Comparison of ENCODE assay signal across 8 cellular contexts in the genomic region with DNA sequence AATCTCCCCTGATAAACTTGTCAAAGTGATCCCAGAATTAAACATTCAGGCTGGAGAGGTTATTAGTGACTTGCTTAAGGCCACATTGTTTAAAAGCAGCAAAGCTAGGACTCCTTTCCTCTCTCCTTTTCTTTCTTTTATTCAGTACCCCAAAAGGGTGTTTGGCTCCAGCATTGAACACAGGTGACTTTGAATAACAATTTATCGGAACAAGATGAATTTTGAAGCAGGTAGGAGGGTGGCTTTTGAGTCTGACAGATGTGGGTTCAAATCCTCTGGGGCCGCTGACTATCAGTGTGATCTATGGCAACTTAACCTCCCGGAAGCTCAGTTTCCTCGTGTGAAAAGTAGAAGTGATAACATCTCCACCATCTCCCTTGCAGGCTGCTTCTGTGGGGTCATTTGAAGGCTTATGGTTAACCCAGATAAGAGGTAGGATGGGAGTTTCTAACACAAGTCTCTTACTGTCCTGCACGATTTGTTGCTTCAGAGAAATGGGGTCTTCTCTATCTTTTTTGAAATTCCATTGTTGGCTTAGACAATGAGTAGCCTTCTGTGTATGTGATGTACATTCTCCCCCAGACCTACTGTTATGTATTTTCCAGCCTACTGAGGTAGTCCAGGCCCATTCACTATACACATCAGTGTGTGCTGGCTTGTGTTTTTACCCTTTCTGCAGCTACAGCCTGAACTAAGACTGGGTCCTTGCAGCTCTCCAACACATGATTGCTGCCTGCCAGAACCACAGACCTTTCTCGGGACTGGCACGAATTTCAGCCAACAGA. TPM values are rescaled to one million over a fixed set of nuclear protein-coding genes. Genes with fewer than 3 reads are reported as not detected.
A peak's percentile ranks its signal among the peaks of the same experiment; 100 is the strongest.
DNase-seq lines count a peak whose midpoint lies in the region; ATAC-seq and TF ChIP-seq lines count a peak whose summit lies in the region.

No MANE protein-coding gene starts in this region.

- H3K4me1 Mint-ChIP-seq in activated naive CD4-positive, alpha-beta T cell treated with anti-CD3 and anti-CD28 coated beads for 36 hours (ENCODE audit: low read depth): peaks cover 41% of the 10 kb centered on the region
- H3K4me1 Mint-ChIP-seq in activated CD8-positive, alpha-beta memory T cell treated with anti-CD3 and anti-CD28 coated beads, Interleukin-2, amount 10 ng/mL, durations not matched to agents 7 days and 5 days: peaks cover 45% of the 10 kb centered on the region
- H3K4me1 Mint-ChIP-seq in endothelial cell (ENCODE audit: unreplicated experiment): peaks cover 11% of the 10 kb centered on the region

- peak; percentile 73 for ATAC-seq in activated CD8-positive, alpha-beta memory T cell treated with anti-CD3 and anti-CD28 coated beads, Interleukin-2, amount 10 ng/mL, durations not matched to agents 7 days and 5 days
- ATAC-seq in upper lobe of right lung: no peak

- H3K4me3 ChIP-seq in hepatocyte: no peak overlapping the region
- H3K4me3 ChIP-seq in upper lobe of right lung: no peak overlapping the region

- H3K36me3 Mint-ChIP-seq in activated naive CD4-positive, alpha-beta T cell treated with anti-CD3 and anti-CD28 coated beads for 36 hours (ENCODE audit: low read depth): no peaks in the 10 kb centered on the region
- peaks cover 10% of the 10 kb centered on the region for H3K36me3 Mint-ChIP-seq in activated CD8-positive, alpha-beta memory T cell treated with anti-CD3 and anti-CD28 coated beads, Interleukin-2, amount 10 ng/mL, durations not matched to agents 7 days and 5 days
- no peaks in the 10 kb centered on the region for H3K36me3 Mint-ChIP-seq in endothelial cell (ENCODE audit: low read depth, unreplicated experiment)

- no peaks in the 10 kb centered on the region for H3K27me3 ChIP-seq in hepatocyte
- H3K27me3 ChIP-seq in upper lobe of right lung: no peaks in the 10 kb centered on the region

- H3K27me3 Mint-ChIP-seq in activated naive CD4-positive, alpha-beta T cell treated with anti-CD3 and anti-CD28 coated beads for 36 hours (ENCODE audit: low read depth): no peaks in the 10 kb centered on the region
- H3K27me3 Mint-ChIP-seq in activated CD8-positive, alpha-beta memory T cell treated with anti-CD3 and anti-CD28 coated beads, Interleukin-2, amount 10 ng/mL, durations not matched to agents 7 days and 5 days: peaks cover 1% of the 10 kb centered on the region
- H3K27me3 Mint-ChIP-seq in endothelial cell (ENCODE audit: unreplicated experiment): no peaks in the 10 kb centered on the region

- peak; percentile 23 for DNase-seq in activated naive CD4-positive, alpha-beta T cell treated with anti-CD3 and anti-CD28 coated beads for 36 hours
- DNase-seq in activated naive CD4-positive, alpha-beta T cell (lab: John Stamatoyannopoulos, UW): no peak
- peak; percentile 70 for DNase-seq in activated CD8-positive, alpha-beta memory T cell treated with anti-CD3 and anti-CD28 coated beads, Interleukin-2, amount 10 ng/mL, durations not matched to agents 7 days and 5 days
- no peak for DNase-seq in hepatocyte (ENCODE audit: low spot score)
- DNase-seq in upper lobe of right lung: no peak
- DNase-seq in endothelial cell (ENCODE audit: low spot score): no peak
- DNase-seq in NAMALWA (ENCODE audit: low spot score): no peak
- no peak for DNase-seq in COR-L47 (lab: John Stamatoyannopoulos, UW)

- H3K79me2 ChIP-seq in hepatocyte: no peaks in the 10 kb centered on the region

- H3K27ac Mint-ChIP-seq in activated naive CD4-positive, alpha-beta T cell treated with anti-CD3 and anti-CD28 coated beads for 36 hours: peak overlapping the region; percentile 71
- peak overlapping the region; percentile 85 for H3K27ac Mint-ChIP-seq in activated CD8-positive, alpha-beta memory T cell treated with anti-CD3 and anti-CD28 coated beads, Interleukin-2, amount 10 ng/mL, durations not matched to agents 7 days and 5 days
- no peak overlapping the region for H3K27ac Mint-ChIP-seq in endothelial cell (ENCODE audit: unreplicated experiment)

- H3K27ac ChIP-seq in hepatocyte (peak overlapping the region; percentile 25), upper lobe of right lung (peak overlapping the region; percentile 67)

- TF ChIP-seq CTCF in hepatocyte (IDR thresholded peaks at IDR 0.05; ENCODE audit: poor library complexity): no peak
- no peak for TF ChIP-seq CTCF in upper lobe of right lung (IDR thresholded peaks at IDR 0.05)
- no peak for TF ChIP-seq CTCF in endothelial cell (IDR thresholded peaks at IDR 0.05; ENCODE audit: unreplicated experiment)

- H3K9me3 ChIP-seq in hepatocyte (ENCODE audit: low read depth) (no peaks in the 10 kb centered on the region), upper lobe of right lung (no peaks in the 10 kb centered on the region)

- H3K4me2 ChIP-seq in hepatocyte: no peak overlapping the region

- intact Hi-C loops in activated naive CD4-positive, alpha-beta T cell treated with anti-CD3 and anti-CD28 coated beads for 36 hours (cut with micrococcal nuclease): loop anchor here (1.0 to 2.0 kb wide), 5 partner anchors 15 to 209 kb away; a partner anchor contains a TSS
- intact Hi-C loops in upper lobe of right lung (cut with DNase I): no loop called here

- H4K20me1 ChIP-seq in hepatocyte (ENCODE audit: insufficient read depth, poor library complexity, severe bottlenecking): no peaks in the 10 kb centered on the region

- no peaks in the 10 kb centered on the region for H3K9me3 Mint-ChIP-seq in activated naive CD4-positive, alpha-beta T cell treated with anti-CD3 and anti-CD28 coated beads for 36 hours
- H3K9me3 Mint-ChIP-seq in activated CD8-positive, alpha-beta memory T cell treated with anti-CD3 and anti-CD28 coated beads, Interleukin-2, amount 10 ng/mL, durations not matched to agents 7 days and 5 days (ENCODE audit: low read depth): no peaks in the 10 kb centered on the region
- H3K9me3 Mint-ChIP-seq in endothelial cell (ENCODE audit: unreplicated experiment): no peaks in the 10 kb centered on the region

- no peaks in the 10 kb centered on the region for H3K9me2 ChIP-seq in hepatocyte (replicated peaks; ENCODE audit: insufficient read depth)

- no peak overlapping the region for H3K4me3 Mint-ChIP-seq in activated naive CD4-positive, alpha-beta T cell treated with anti-CD3 and anti-CD28 coated beads for 36 hours
- H3K4me3 Mint-ChIP-seq in activated CD8-positive, alpha-beta memory T cell treated with anti-CD3 and anti-CD28 coated beads, Interleukin-2, amount 10 ng/mL, durations not matched to agents 7 days and 5 days: peak overlapping the region; percentile 11
- H3K4me3 Mint-ChIP-seq in endothelial cell (ENCODE audit: unreplicated experiment): no peak overlapping the region

- 73% methylated on average over 7 of the region's 7 CpGs for WGBS in hepatocyte (ENCODE audit: low lambda C conversion rate, missing lambda C conversion rate)

- H3K36me3 ChIP-seq in hepatocyte (replicated peaks; ENCODE audit: insufficient read depth, low read depth) (no peaks in the 10 kb centered on the region), upper lobe of right lung (no peaks in the 10 kb centered on the region)

- H3K4me1 ChIP-seq in hepatocyte (ENCODE audit: insufficient read depth) (no peaks in the 10 kb centered on the region), upper lobe of right lung (peaks cover 21% of the 10 kb centered on the region)

- CTCF ChIA-PET in activated naive CD4-positive, alpha-beta T cell treated with anti-CD3 and anti-CD28 coated beads for 36 hours (lab: Charles Lee): interaction anchor here (0.6 to 1.9 kb wide), 5 partner anchors 14 to 1005 kb away, joined by 3 to 7 read pairs (median 5); no protein-coding TSS in a partner anchor
- CTCF ChIA-PET in activated CD8-positive, alpha-beta memory T cell treated with anti-CD3 and anti-CD28 coated beads, Interleukin-2, amount 10 ng/mL, durations not matched to agents 7 days and 5 days (lab: Charles Lee): interaction anchor here (0.9 to 3.6 kb wide), 13 partner anchors 9 to 1004 kb away, joined by 3 to 14 read pairs (median 6); a partner anchor contains a TSS

- H2AFZ ChIP-seq in hepatocyte: no peak overlapping the region

RNA-seq across cellular contexts. Expression of a gene that starts 29.0 kb away (rescaled TPM):
- 10 to 100 TPM; 24.2 to 25.9 TPM for total RNA-seq in activated naive CD4-positive, alpha-beta T cell treated with anti-CD3 and anti-CD28 coated beads for 36 hours
- 100 to 1,000 TPM in 1 of 2 experiments, 10 to 100 TPM in 1; 50.5 to 129 TPM for total RNA-seq in activated CD8-positive, alpha-beta memory T cell treated with anti-CD3 and anti-CD28 coated beads, Interleukin-2, amount 10 ng/mL, durations not matched to agents 7 days and 5 days
- total RNA-seq in hepatocyte (289 and 351 TPM in 2 replicates), upper lobe of right lung (112 TPM), endothelial cell (ENCODE audit: unreplicated experiment) (56.3 TPM)
- 170 and 189 TPM in 2 replicates for polyA plus RNA-seq in hepatocyte

RNA-seq across cellular contexts. Expression of a gene that starts 55.0 kb away (rescaled TPM):
- 10 to 100 TPM; 27.8 to 28.7 TPM for total RNA-seq in activated naive CD4-positive, alpha-beta T cell treated with anti-CD3 and anti-CD28 coated beads for 36 hours
- total RNA-seq in activated CD8-positive, alpha-beta memory T cell treated with anti-CD3 and anti-CD28 coated beads, Interleukin-2, amount 10 ng/mL, durations not matched to agents 7 days and 5 days: 10 to 100 TPM; 45.3 to 60.5 TPM
- 27.4 and 28.9 TPM in 2 replicates for total RNA-seq in hepatocyte
- 10.7 and 13.3 TPM in 2 replicates for polyA plus RNA-seq in hepatocyte
- 40.2 TPM for total RNA-seq in upper lobe of right lung
- total RNA-seq in endothelial cell (ENCODE audit: unreplicated experiment): 60.8 TPM

Comparison
In these comparisons a context has a peak if more than half of its experiments do, and no peak if none do; other contexts are left out.
1. DNase-seq: peak in activated naive CD4-positive, alpha-beta T cell treated with anti-CD3 and anti-CD28 coated beads for 36 hours (single experiment) and activated CD8-positive, alpha-beta memory T cell treated with anti-CD3 and anti-CD28 coated beads, Interleukin-2, amount 10 ng/mL, durations not matched to agents 7 days and 5 days (single experiment); none in activated naive CD4-positive, alpha-beta T cell (0 of 4), hepatocyte (single experiment), upper lobe of right lung (single experiment), endothelial cell (single experiment), NAMALWA (single experiment) and COR-L47 (single experiment).